In the genomic region with DNA sequence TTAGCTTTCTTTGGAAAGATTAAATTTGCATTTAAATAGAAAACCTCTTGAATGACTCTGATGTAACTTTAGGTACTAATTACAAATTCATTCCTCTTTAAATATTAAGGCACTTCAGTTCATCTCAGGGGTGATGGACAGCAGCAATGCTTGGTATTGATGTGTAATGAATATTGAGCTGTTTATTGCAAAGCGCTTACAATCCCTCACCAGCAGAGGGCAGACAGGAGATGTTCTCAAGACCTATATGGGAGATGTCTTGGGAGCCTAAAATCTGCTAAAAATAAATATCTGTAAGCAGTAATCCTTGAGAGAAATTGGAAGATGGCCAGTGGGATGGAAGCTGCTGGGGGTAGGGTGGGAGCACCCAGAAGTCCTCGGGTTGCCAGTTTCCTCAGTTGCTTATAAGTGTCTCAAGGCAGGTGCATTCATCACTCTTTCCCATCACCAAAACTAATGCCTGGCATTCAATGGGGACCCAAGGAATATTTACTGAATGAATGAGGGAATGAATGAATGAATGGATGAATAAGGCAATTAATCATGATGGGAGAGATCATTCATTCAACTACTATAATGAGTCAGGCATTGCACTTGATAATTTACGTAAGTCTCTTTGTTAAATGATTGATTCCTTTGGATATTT, we compare ENCODE assay signal across 8 cellular contexts. TPM values are rescaled to one million over a fixed set of nuclear protein-coding genes. Genes with fewer than 3 reads are reported as not detected.
DNase-seq lines count a peak whose midpoint lies in the region; ATAC-seq, FAIRE-seq and TF ChIP-seq lines count a peak whose summit lies in the region.

No MANE protein-coding gene starts in this region.

- H3K4me1 ChIP-seq in mucosa of descending colon (ENCODE audit: low read depth): peaks cover 13% of the 10 kb centered on the region

- peak; percentile 70 for DNase-seq in A172 (ENCODE audit: low spot score)
- no peak for DNase-seq in GM18507 (ENCODE audit: extremely low spot score, insufficient read length, low read depth)
- peak; percentile 45 for DNase-seq in NCI-H510A treated with DMSO at 0.1 percent for 48 hours (lab: John Stamatoyannopoulos, UW)
- DNase-seq in activated CD4-positive, alpha-beta T cell treated with anti-CD3 and anti-CD28 coated beads, Interleukin-2, amount 50 U/mL, for 4 hours: peak; percentile 51
- peak; percentile 65 for DNase-seq in effector CD4-positive, alpha-beta T cell
- DNase-seq in mucosa of descending colon: peak in 1 of 3 donors; percentile 83
- peak; percentile 65 for DNase-seq in stimulated activated naive CD8-positive, alpha-beta T cell treated with anti-CD3 and anti-CD28 coated beads, Interleukin-15, Interleukin-2, amounts not matched to agents 100 U/mL and 50 U/mL, for 24 hours

- TF ChIP-seq CTCF in mucosa of descending colon (IDR thresholded peaks at IDR 0.05): peak; percentile 78

- intact Hi-C loops in mucosa of descending colon (cut with DNase I, micrococcal nuclease): loop anchor here in 1 of 2 donors (5.0 kb wide), 1 partner anchor 133 kb away; no protein-coding TSS in a partner anchor

- no peaks in the 10 kb centered on the region for H3K9me3 ChIP-seq in mucosa of descending colon

- FAIRE-seq in GM18507 (lab: Jason Lieb, UNC): peak; percentile 78

- ATAC-seq in mucosa of descending colon: peak; percentile 40
- peak; percentile 60 for ATAC-seq in stimulated activated naive CD8-positive, alpha-beta T cell treated with anti-CD3 and anti-CD28 coated beads, Interleukin-15, Interleukin-2, amounts not matched to agents 100 U/mL and 50 U/mL, for 24 hours
- ATAC-seq in GM18909 (IDR thresholded peaks at IDR 0.05; ENCODE audit: poor library complexity, unreplicated experiment): no peak

- no peak overlapping the region for H3K4me3 ChIP-seq in mucosa of descending colon

- H3K36me3 ChIP-seq in mucosa of descending colon (ENCODE audit: low read depth): no peaks in the 10 kb centered on the region

RNA-seq across cellular contexts. Expression of a gene that starts 2.3 kb away (rescaled TPM):
- not detected in 2 replicates for total RNA-seq in A172 (2014; rRNA removed; shearing (Covaris generic))
- 1 to 10 TPM in 1 of 3 donors, under 1 TPM in 2; 0.17 to 1.8 (median 0.78) TPM for total RNA-seq in mucosa of descending colon

RNA-seq across cellular contexts. Expression of a gene that starts 32.8 kb away (rescaled TPM):
- total RNA-seq in A172 (2014; rRNA removed; shearing (Covaris generic)): 16.3 and 18.4 TPM in 2 replicates
- total RNA-seq in mucosa of descending colon: 10 to 100 TPM; 16.5 to 50.8 (median 29.5) TPM
